Comparison of ENCODE assay signal across 17 cellular contexts in genomic region chr9:127020526-127021078, GRCh38.
A peak's percentile ranks its signal among the peaks of the same experiment; 100 is the strongest.
DNase-seq lines count a peak whose midpoint lies in the region; ATAC-seq and TF ChIP-seq lines count a peak whose summit lies in the region.
"Had no signal": no experiment of that assay in that cellular context is flagged by ENCODE, and none has a peak within 500 bp of the region (broad histone marks: within the 10 kb centered on the region; RNA-seq: fewer than 3 reads in every experiment).

No MANE protein-coding gene starts in this region.

- no peak for TF ChIP-seq EP300 in esophagus muscularis mucosa (IDR thresholded peaks at IDR 0.05)

- no peak for TF ChIP-seq CTCF in left ventricle myocardium inferior (IDR thresholded peaks at IDR 0.05; ENCODE audit: borderline replicate concordance)
- no peak for TF ChIP-seq CTCF in esophagus muscularis mucosa (IDR thresholded peaks at IDR 0.05)
- TF ChIP-seq CTCF in psoas muscle (IDR thresholded peaks at IDR 0.05) = no peak
- TF ChIP-seq CTCF in vagina (IDR thresholded peaks at IDR 0.05) = no peak

- H3K36me3 ChIP-seq in left ventricle myocardium inferior = no peaks in the 10 kb centered on the region
- H3K36me3 ChIP-seq in esophagus muscularis mucosa = no peaks in the 10 kb centered on the region
- no peaks in the 10 kb centered on the region for H3K36me3 ChIP-seq in psoas muscle (ENCODE audit: insufficient read depth in 1 of 2, low read depth in 1 of 2)
- H3K36me3 ChIP-seq in vagina = no peaks in the 10 kb centered on the region
- H3K36me3 ChIP-seq: SJCRH30 had no signal

- H3K4me1 Mint-ChIP-seq in T-helper 17 cell = peaks cover 9% of the 10 kb centered on the region

- DNase-seq in left ventricle myocardium inferior (no peak), Right ventricle myocardium superior (no peak), esophagus muscularis mucosa (ENCODE audit: extremely low spot score) (no peak), psoas muscle (no peak), vagina (ENCODE audit: extremely low spot score in 2 of 2) (no peak), NCI-H2227 (lab: John Stamatoyannopoulos, UW; ENCODE audit: unreplicated experiment) (no peak), SIG-M5 (lab: John Stamatoyannopoulos, UW) (no peak), T-helper 17 cell (no peak)
- DNase-seq: COR-L47, HCEC 1CT, NCI-H1092, NCI-H1694, NCI-H446 treated with DMSO at 0.1 percent for 48 hours, NCI-H774, SJCRH30 had no signal

- WGBS in esophagus muscularis mucosa = 100% methylated on average over 1 of the region's 1 CpG
- 94 to 100% (median 100%) methylated on average over 1 of the region's 1 CpG for WGBS in psoas muscle, 3 donors

- H3K4me1 ChIP-seq in left ventricle myocardium inferior = peaks cover 42% of the 10 kb centered on the region
- H3K4me1 ChIP-seq in esophagus muscularis mucosa = peaks cover 29 to 38% (median 32%) of the 10 kb centered on the region in 4 donors
- peaks cover 43% of the 10 kb centered on the region for H3K4me1 ChIP-seq in psoas muscle
- peaks cover 31% of the 10 kb centered on the region for H3K4me1 ChIP-seq in vagina
- H3K4me1 ChIP-seq: A549 had no signal

- H3K27ac ChIP-seq in left ventricle myocardium inferior (replicated peaks) (peak overlapping the region; percentile 86), esophagus muscularis mucosa (replicated peaks in 1 of 4) (peak overlapping the region; percentile 68 to 76 (median 74)), psoas muscle (peak overlapping the region; percentile 76), vagina (peak overlapping the region; percentile 55)
- H3K27ac ChIP-seq: A549, SJCRH30 had no signal

- H3K27ac Mint-ChIP-seq in T-helper 17 cell = no peak overlapping the region
- H3K27ac Mint-ChIP-seq: CD14-positive monocyte had no signal

- no peaks in the 10 kb centered on the region for H3K27me3 ChIP-seq in left ventricle myocardium inferior (ENCODE audit: low read depth)
- H3K27me3 ChIP-seq in esophagus muscularis mucosa = no peaks in the 10 kb centered on the region
- H3K27me3 ChIP-seq in psoas muscle (ENCODE audit: insufficient read depth in 3 of 3, low read length in 2 of 3) = no peaks in the 10 kb centered on the region
- no peaks in the 10 kb centered on the region for H3K27me3 ChIP-seq in vagina

- H3K36me3 Mint-ChIP-seq in T-helper 17 cell (ENCODE audit: low read depth) = peaks cover 13% of the 10 kb centered on the region

- no peak for TF ChIP-seq POLR2A in esophagus muscularis mucosa (IDR thresholded peaks at IDR 0.05; ENCODE audit: low read depth)
- TF ChIP-seq POLR2A in vagina (IDR thresholded peaks at IDR 0.05) = no peak

- ATAC-seq in Right ventricle myocardium superior (ENCODE audit: poor library complexity) = no peak
- ATAC-seq in psoas muscle = no peak
- no peak for ATAC-seq in T-helper 17 cell
- ATAC-seq: A549 had no signal

- no peaks in the 10 kb centered on the region for H3K27me3 Mint-ChIP-seq in T-helper 17 cell

- H3K4me3 Mint-ChIP-seq in T-helper 17 cell = no peak overlapping the region
- H3K4me3 Mint-ChIP-seq: CD14-positive monocyte had no signal

- no peaks in the 10 kb centered on the region for H3K9me3 ChIP-seq in left ventricle myocardium inferior (replicated peaks)
- no peaks in the 10 kb centered on the region for H3K9me3 ChIP-seq in esophagus muscularis mucosa
- no peaks in the 10 kb centered on the region for H3K9me3 ChIP-seq in psoas muscle
- no peaks in the 10 kb centered on the region for H3K9me3 ChIP-seq in vagina
- no peaks in the 10 kb centered on the region for H3K9me3 ChIP-seq in T-helper 17 cell (ENCODE audit: control insufficient read depth, low read length, poor library complexity, severe bottlenecking)
- H3K9me3 ChIP-seq: A549, SJCRH30 had no signal

- intact Hi-C loops in left ventricle myocardium inferior (cut with micrococcal nuclease) (no loop called here), Right ventricle myocardium superior (cut with DNase I) (no loop called here), esophagus muscularis mucosa (cut with DNase I) (loop anchor here (5.0 kb wide), 1 partner anchor 177 kb away; no protein-coding TSS in a partner anchor), psoas muscle (cut with DNase I) (loop anchor here (2.0 to 5.0 kb wide), 3 partner anchors 33 to 102 kb away; partner anchors contain the start of gene ANGPTL2 (in 1 of the 2)), vagina (cut with DNase I) (no loop called here)

- no peak overlapping the region for H3K4me3 ChIP-seq in left ventricle myocardium inferior
- H3K4me3 ChIP-seq in esophagus muscularis mucosa = no peak overlapping the region
- H3K4me3 ChIP-seq in psoas muscle = no peak overlapping the region
- H3K4me3 ChIP-seq in vagina = no peak overlapping the region
- H3K4me3 ChIP-seq: A549, SJCRH30 had no signal

Comparison
In these comparisons a context has a peak if more than half of its experiments do, and no peak if none do; other contexts are left out.
1. intact Hi-C loops: an anchor here in esophagus muscularis mucosa (5.0 kb wide) and psoas muscle (2.0 to 5.0 kb wide); none called in left ventricle myocardium inferior, Right ventricle myocardium superior and vagina.